In the genomic region with DNA sequence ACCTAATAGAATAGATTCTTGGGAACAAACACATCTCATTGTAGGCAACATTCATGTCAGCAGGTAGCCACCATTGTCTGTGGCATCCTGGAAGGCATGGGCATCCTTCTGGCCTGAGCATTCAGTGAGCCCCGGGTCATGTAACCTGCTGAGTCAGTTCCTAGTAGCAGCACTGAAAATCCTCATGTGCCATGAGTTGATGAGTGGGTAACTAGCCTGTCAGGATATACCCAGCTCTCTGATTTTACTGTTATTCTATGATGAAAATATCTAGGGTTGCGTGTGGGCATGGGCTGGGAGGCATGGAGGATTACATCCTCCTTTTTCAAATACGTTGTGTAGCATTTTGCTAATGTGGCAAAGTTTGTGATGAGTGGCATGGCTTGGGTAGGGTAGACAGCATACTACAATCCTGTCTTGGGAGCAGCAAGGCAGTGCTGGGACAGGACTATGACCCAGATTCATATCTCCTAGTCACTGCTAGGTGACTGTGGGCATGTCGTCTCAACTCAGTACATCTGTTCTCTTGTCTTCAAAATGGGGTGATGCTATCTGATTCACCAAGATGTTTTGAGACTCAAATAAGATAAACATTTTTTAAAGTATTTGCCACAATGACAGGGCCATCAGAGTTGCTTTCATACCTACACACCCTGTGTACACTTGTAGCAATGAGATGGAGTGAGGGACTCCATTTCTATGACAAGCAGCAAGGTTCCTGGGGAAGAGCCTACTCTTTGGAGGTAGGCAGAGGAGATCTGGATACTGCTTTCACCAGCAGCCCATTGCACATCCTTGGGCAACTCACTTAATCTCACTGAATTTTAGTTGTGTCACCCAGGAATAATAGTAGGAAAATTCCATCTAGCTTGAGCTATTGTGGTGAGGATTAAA, we compare ENCODE assay signal across 14 cellular contexts.
DNase-seq lines count a peak whose midpoint lies in the region; ATAC-seq, FAIRE-seq and TF ChIP-seq lines count a peak whose summit lies in the region.
"Had no signal": no experiment of that assay in that cellular context is flagged by ENCODE, and none has a peak within 500 bp of the region (broad histone marks: within the 10 kb centered on the region; RNA-seq: fewer than 3 reads in every experiment).

No MANE protein-coding gene starts in this region.

- 0 out of 2 replicates have a peak overlapping the region, but pooled peaks have one; percentile 6 for H3K4me2 ChIP-seq in BLaER1
- no peak overlapping the region for H3K4me2 ChIP-seq in IMR-90 (ENCODE audit: low read depth, low read length)
- H3K4me2 ChIP-seq in astrocyte (ENCODE audit: low read length) = peak overlapping the region; percentile 76
- no peak overlapping the region for H3K4me2 ChIP-seq in mesenchymal stem cell (ENCODE audit: low read length, poor library complexity, severe bottlenecking)

- TF ChIP-seq CTCF in IMR-90 (conservative IDR thresholded peaks at IDR 0.05; ENCODE audit: low read depth, low read length) (no peak), astrocyte (IDR thresholded peaks at IDR 0.05; ENCODE audit: insufficient read depth, low read depth, low read length) (no peak)

- H2AFZ ChIP-seq in IMR-90 (replicated peaks; ENCODE audit: low read length, poor library complexity) (peak overlapping the region; percentile 56), astrocyte (ENCODE audit: low read depth, low read length) (no peak overlapping the region), mesenchymal stem cell (ENCODE audit: low read depth, low read length) (no peak overlapping the region)

- no peaks in the 10 kb centered on the region for H3K27me3 Mint-ChIP-seq in astrocyte (ENCODE audit: low read depth, unreplicated experiment)
- H3K27me3 Mint-ChIP-seq: activated naive CD4-positive, alpha-beta T cell treated with anti-CD3 and anti-CD28 coated beads, Interleukin-2, amount 50 U/mL, for 24 hours had no signal

- CTCF ChIA-PET in IMR-90 (lab: Yijun Ruan, JAX) = interaction anchor here (0.6 to 2.6 kb wide), 3 partner anchors 9 to 369 kb away, joined by 3 to 9 read pairs (median 4); no protein-coding TSS in a partner anchor

- no CpG with 5 or more reads among the region's 4 CpGs for WGBS in IMR-90 (ENCODE audit: extremely low coverage in 2 of 2, insufficient read length in 1 of 2), 2 experiments
- 97% methylated on average over 4 of the region's 4 CpGs for WGBS in mesenchymal stem cell

- H3K9me3 ChIP-seq in BLaER1 (peaks cover 14% of the 10 kb centered on the region; the same call in 1 of the 2 replicates), IMR-90 (ENCODE audit: control insufficient read depth, insufficient read depth, low read length) (no peaks in the 10 kb centered on the region; the same call in 1 of the 2 replicates), astrocyte (ENCODE audit: insufficient read depth, low read depth, low read length) (no peaks in the 10 kb centered on the region), mesenchymal stem cell (ENCODE audit: control insufficient read depth, low read length) (no peaks in the 10 kb centered on the region), HAP-1 (0 out of 2 replicates have a peak, but pooled peaks cover 2% of the 10 kb centered on the region)
- H3K9me3 ChIP-seq: ovary, thyroid gland had no signal

- H3K9ac ChIP-seq in BLaER1 (no peak overlapping the region), IMR-90 (ENCODE audit: low read depth, low read length) (no peak overlapping the region), astrocyte (ENCODE audit: low read length) (peak overlapping the region; percentile 64), mesenchymal stem cell (ENCODE audit: low read length) (no peak overlapping the region)

- no peak for TF ChIP-seq POLR2A in IMR-90 (IDR thresholded peaks at IDR 0.05; ENCODE audit: low read depth, low read length)

- H3K18ac ChIP-seq in IMR-90 (ENCODE audit: low read depth, low read length) = no peak overlapping the region
- peak overlapping the region in 1 of 2 experiments; percentile 35 for H3K18ac ChIP-seq in mesenchymal stem cell (ENCODE audit: low read depth in 1 of 2, low read length in 2 of 2)

- ATAC-seq in IMR-90 (ENCODE audit: low read depth) (no peak), Right ventricle myocardium superior (ENCODE audit: poor library complexity) (no peak)

- H3K4me1 Mint-ChIP-seq in astrocyte (ENCODE audit: low read depth, unreplicated experiment) = peaks cover 28% of the 10 kb centered on the region

- H4K91ac ChIP-seq in IMR-90 (ENCODE audit: insufficient read depth, low read depth, low read length) = 0 out of 2 replicates have a peak overlapping the region, but pooled peaks have one; percentile 9
- H4K91ac ChIP-seq in mesenchymal stem cell (ENCODE audit: low read length) = no peak overlapping the region

- POLR2A ChIA-PET in IMR-90 (lab: Charles Lee; ENCODE audit: unreplicated experiment) = no interaction called here

- peaks cover 10% of the 10 kb centered on the region for H3K9me1 ChIP-seq in IMR-90 (ENCODE audit: insufficient read depth, low read length)

- H3K36me3 Mint-ChIP-seq in astrocyte (ENCODE audit: low read depth, unreplicated experiment) = peaks cover 10% of the 10 kb centered on the region
- H3K36me3 Mint-ChIP-seq: activated naive CD4-positive, alpha-beta T cell treated with anti-CD3 and anti-CD28 coated beads, Interleukin-2, amount 50 U/mL, for 24 hours had no signal

- H3K23ac ChIP-seq in IMR-90 (ENCODE audit: low read depth, low read length) = no peak overlapping the region
- H3K23ac ChIP-seq in mesenchymal stem cell (ENCODE audit: low read length in 2 of 2) = no peak overlapping the region

- no peak overlapping the region for H3K27ac Mint-ChIP-seq in astrocyte (ENCODE audit: unreplicated experiment)

- H2AK5ac ChIP-seq in IMR-90 (ENCODE audit: low read depth, low read length) = peak overlapping the region; percentile 62
- peak overlapping the region; percentile 42 for H2AK5ac ChIP-seq in mesenchymal stem cell (ENCODE audit: low read length, severe bottlenecking)

- no TSS peak for BruUV-seq in IMR-90 (replicated peaks; lab: Mats Ljungman, UMichigan)

- H3K27ac ChIP-seq in BLaER1 = no peak overlapping the region
- H3K27ac ChIP-seq in IMR-90 (ENCODE audit: insufficient read depth, low read length) = no peak overlapping the region
- peak overlapping the region; percentile 91 for H3K27ac ChIP-seq in astrocyte (ENCODE audit: low read depth, low read length)
- H3K27ac ChIP-seq in mesenchymal stem cell (ENCODE audit: low read length, poor library complexity, severe bottlenecking) = peak overlapping the region; percentile 93
- H3K27ac ChIP-seq: ovary, thyroid gland had no signal

- H2BK20ac ChIP-seq in IMR-90 (ENCODE audit: low read depth, low read length) = 0 out of 2 replicates have a peak overlapping the region, but pooled peaks have one; percentile 25

- H3K36me3 ChIP-seq in BLaER1 (peaks cover 13% of the 10 kb centered on the region; the same call in 1 of the 2 replicates), IMR-90 (ENCODE audit: control insufficient read depth, insufficient read depth, low read length) (no peaks in the 10 kb centered on the region), astrocyte (ENCODE audit: insufficient read depth, low read length) (no peaks in the 10 kb centered on the region), mesenchymal stem cell (ENCODE audit: control insufficient read depth in 1 of 2, insufficient read depth in 2 of 2, low read depth in 1 of 2, low read length in 2 of 2) (no peaks in the 10 kb centered on the region), HAP-1 (replicated peaks) (no peaks in the 10 kb centered on the region)
- H3K36me3 ChIP-seq: ovary, thyroid gland had no signal

- H3K14ac ChIP-seq in IMR-90 (replicated peaks; ENCODE audit: low read depth, low read length) (peak overlapping the region; percentile 55; the same call in 1 of the 2 replicates), mesenchymal stem cell (ENCODE audit: low read length in 2 of 2) (no peak overlapping the region)

- DNase-seq in IMR-90 (no peak), astrocyte (ENCODE audit: low read depth) (no peak), mesenchymal stem cell (no peak), hepatic stellate cell (ENCODE audit: low spot score) (no peak), HAP-1 (ENCODE audit: low spot score in 2 of 2) (no peak), frontal cortex (ENCODE audit: low spot score in 2 of 2) (no peak), Right ventricle myocardium superior (no peak)
- DNase-seq: C1 segment of cervical spinal cord, NCI-H1436 treated with DMSO at 0.1 percent for 48 hours, ovary, thyroid gland had no signal

- intact Hi-C loops in IMR-90 (cut with micrococcal nuclease) (no loop called here), Right ventricle myocardium superior (cut with DNase I) (no loop called here)

- H2BK5ac ChIP-seq in IMR-90 (ENCODE audit: low read depth, low read length, poor library complexity, severe bottlenecking) = no peak overlapping the region
- H2BK5ac ChIP-seq in mesenchymal stem cell (ENCODE audit: low read depth, low read length, poor library complexity, severe bottlenecking) = no peak overlapping the region

- H3K4me3 ChIP-seq in BLaER1 (no peak overlapping the region), IMR-90 (ENCODE audit: insufficient read depth, low read depth, low read length) (no peak overlapping the region), astrocyte (ENCODE audit: insufficient read depth, low read depth, low read length) (no peak overlapping the region), mesenchymal stem cell (ENCODE audit: insufficient read depth in 1 of 2, low read depth in 1 of 2, low read length in 2 of 2) (no peak overlapping the region), HAP-1 (no peak overlapping the region)
- H3K4me3 ChIP-seq: ovary, thyroid gland had no signal

- no peak overlapping the region for H2BK12ac ChIP-seq in mesenchymal stem cell (ENCODE audit: low read length in 2 of 2)

- peak overlapping the region; percentile 64; the same call in 1 of the 3 replicates for H2BK15ac ChIP-seq in IMR-90 (ENCODE audit: low read depth, low read length)
- no peak overlapping the region for H2BK15ac ChIP-seq in mesenchymal stem cell (ENCODE audit: low read depth, poor library complexity, severe bottlenecking)

- no peaks in the 10 kb centered on the region for H3K79me2 ChIP-seq in astrocyte (ENCODE audit: insufficient read depth, low read length)

- in situ Hi-C loops in IMR-90 (cut with MboI; ENCODE audit: low sequenced_read_pairs) = no loop called here
- in situ Hi-C loops in HAP-1 (cut with MboI; ENCODE audit: low sequenced_read_pairs) = no loop called here

- no peak overlapping the region for H4K5ac ChIP-seq in IMR-90 (ENCODE audit: low read depth, low read length)

- no peak for TF ChIP-seq RAD21 in IMR-90 (IDR thresholded peaks at IDR 0.05; ENCODE audit: low read length)

- H4K20me1 ChIP-seq in BLaER1 = no peaks in the 10 kb centered on the region
- no peaks in the 10 kb centered on the region for H4K20me1 ChIP-seq in IMR-90 (ENCODE audit: insufficient read depth, low read length)
- H4K20me1 ChIP-seq in astrocyte (ENCODE audit: insufficient read depth, low read length) = no peaks in the 10 kb centered on the region

- dilution Hi-C loops in IMR-90 (cut with HindIII; ENCODE audit: low sequenced_read_pairs, unreplicated experiment) = no loop called here

- H3K4me1 ChIP-seq in BLaER1 (peaks cover 83% of the 10 kb centered on the region), IMR-90 (ENCODE audit: control insufficient read depth, insufficient read depth, low read length) (peaks cover 7% of the 10 kb centered on the region), astrocyte (ENCODE audit: insufficient read depth, low read length) (peaks cover 32% of the 10 kb centered on the region), mesenchymal stem cell (ENCODE audit: control insufficient read depth, insufficient read depth, low read depth, low read length) (peaks cover 13% of the 10 kb centered on the region), HAP-1 (0 out of 2 replicates have a peak, but pooled peaks cover 3% of the 10 kb centered on the region)
- H3K4me1 ChIP-seq: thyroid gland had no signal

- H3K79me1 ChIP-seq in IMR-90 (ENCODE audit: low read depth in 1 of 2, low read length in 2 of 2) (no peaks in the 10 kb centered on the region), mesenchymal stem cell (replicated peaks; ENCODE audit: low read length, poor library complexity, severe bottlenecking) (no peaks in the 10 kb centered on the region)

- H3K27me3 ChIP-seq in BLaER1 (no peaks in the 10 kb centered on the region), IMR-90 (ENCODE audit: control insufficient read depth, insufficient read depth, low read length) (no peaks in the 10 kb centered on the region), astrocyte (ENCODE audit: insufficient read depth, low read length) (no peaks in the 10 kb centered on the region), mesenchymal stem cell (ENCODE audit: control insufficient read depth in 1 of 2, insufficient read depth in 1 of 2, low read length in 2 of 2) (no peaks in the 10 kb centered on the region), HAP-1 (ENCODE audit: low read depth) (no peaks in the 10 kb centered on the region)
- H3K27me3 ChIP-seq: ovary, thyroid gland had no signal

- no peak overlapping the region for H3K56ac ChIP-seq in IMR-90 (ENCODE audit: extremely low read depth, insufficient read depth, low read length)

- H2BK120ac ChIP-seq in IMR-90 (ENCODE audit: low read depth, low read length) (no peak overlapping the region), mesenchymal stem cell (ENCODE audit: low read depth, low read length) (no peak overlapping the region)

- no peak overlapping the region for H3K4me3 Mint-ChIP-seq in astrocyte (ENCODE audit: unreplicated experiment)
- H3K4me3 Mint-ChIP-seq: activated naive CD4-positive, alpha-beta T cell treated with anti-CD3 and anti-CD28 coated beads, Interleukin-2, amount 50 U/mL, for 24 hours had no signal

- no peak overlapping the region for H2AK9ac ChIP-seq in IMR-90 (replicated peaks; ENCODE audit: low read depth, low read length, poor library complexity)

- peaks cover 5% of the 10 kb centered on the region for H3K9me3 Mint-ChIP-seq in astrocyte (ENCODE audit: unreplicated experiment)
- H3K9me3 Mint-ChIP-seq: activated naive CD4-positive, alpha-beta T cell treated with anti-CD3 and anti-CD28 coated beads, Interleukin-2, amount 50 U/mL, for 24 hours had no signal

- FAIRE-seq in astrocyte (lab: Jason Lieb, UNC) (no peak), frontal cortex (lab: Jason Lieb, UNC) (no peak)
- FAIRE-seq: islet of Langerhans had no signal

- no peak overlapping the region; a peak in 2 of 4 replicates for H4K8ac ChIP-seq in IMR-90 (ENCODE audit: low read depth in 2 of 2, low read length in 2 of 2)
- H4K8ac ChIP-seq in mesenchymal stem cell (ENCODE audit: low read length) = no peak overlapping the region

- H3K4ac ChIP-seq in IMR-90 (ENCODE audit: low read depth, low read length) = peak overlapping the region; percentile 29; the same call in 1 of the 2 replicates
- H3K4ac ChIP-seq in mesenchymal stem cell (ENCODE audit: low read depth in 1 of 2, low read length in 2 of 2) = no peak overlapping the region

Comparison
In these comparisons a context has a peak if more than half of its experiments do, and no peak if none do; other contexts are left out.
1. H3K27ac ChIP-seq: peak in astrocyte (single experiment) and mesenchymal stem cell (single experiment); none in BLaER1 (single experiment) and IMR-90 (single experiment).
2. H3K4me2 ChIP-seq: peak in BLaER1 (single experiment) and astrocyte (single experiment); none in IMR-90 (single experiment) and mesenchymal stem cell (single experiment).